In genomic region chr6:44126320-44127149, GRCh38 we compare ENCODE assay signal across 1 cellular context.
TF ChIP-seq lines count a peak whose summit lies in the region.

No MANE protein-coding gene starts in this region.

TF ChIP-seq in K562, 482 proteins besides CTCF, POLR2A, EP300 and RAD21 (continued from another document and continues in another):
- TF ChIP-seq MGA (IDR thresholded peaks at IDR 0.05) = no peak
- TF ChIP-seq U2AF2 (optimal IDR thresholded peaks at IDR 0.05; ENCODE audit: low read depth, low read length) = no peak
- TF ChIP-seq RERE (CRISPR knock-in tag; IDR thresholded peaks at IDR 0.05; ENCODE audit: borderline replicate concordance) = no peak
- TF ChIP-seq HEY1 (CRISPR knock-in tag; IDR thresholded peaks at IDR 0.05; ENCODE audit: borderline replicate concordance) = no peak
- no peak; the same call in 1 of the 2 replicates for TF ChIP-seq CBX1 (IDR thresholded peaks at IDR 0.05; ENCODE audit: low read depth)
- no peak for TF ChIP-seq SRF (CRISPR knock-in tag; IDR thresholded peaks at IDR 0.05)
- TF ChIP-seq SREBF1 (IDR thresholded peaks at IDR 0.05; ENCODE audit: borderline replicate concordance, low read depth, low read length) = no peak
- no peak for TF ChIP-seq EWSR1 (IDR thresholded peaks at IDR 0.05; ENCODE audit: borderline replicate concordance, low read depth, partially characterized antibody)
- TF ChIP-seq SRSF1 (IDR thresholded peaks at IDR 0.05; ENCODE audit: low read depth, low read length) = no peak
- TF ChIP-seq BACH1 (tag; IDR thresholded peaks at IDR 0.05) = no peak
- TF ChIP-seq RCOR1 (IDR thresholded peaks at IDR 0.05; ENCODE audit: borderline replicate concordance in 1 of 2, low read depth in 2 of 2, low read length in 2 of 2) = peak in 1 of 2 experiments; percentile 83; a peak in 2 of 4 replicates
- TF ChIP-seq TAF9B (IDR thresholded peaks at IDR 0.05; ENCODE audit: partially characterized antibody) = no peak
- no peak for TF ChIP-seq HINFP (tag; conservative IDR thresholded peaks at IDR 0.05; ENCODE audit: low read depth)
- peak in 1 of 2 experiments; percentile 58; a peak in 1 of 3 replicates for TF ChIP-seq CBX3 (IDR thresholded peaks at IDR 0.05; ENCODE audit: borderline replicate concordance in 1 of 2, low read length in 2 of 2)
- no peak for TF ChIP-seq ETV1 (tag; conservative IDR thresholded peaks at IDR 0.05; ENCODE audit: low read depth)
- TF ChIP-seq SAP30 (IDR thresholded peaks at IDR 0.05; ENCODE audit: borderline replicate concordance, insufficient read depth, low read depth, low read length, poor library complexity, severe bottlenecking) = peak; percentile 16
- TF ChIP-seq BRF2 (IDR thresholded peaks at IDR 0.05; ENCODE audit: borderline replicate concordance, insufficient read depth, insufficient read length) = no peak
- no peak for TF ChIP-seq ZNF431 (CRISPR knock-in tag; IDR thresholded peaks at IDR 0.05)
- no peak for TF ChIP-seq ELF2 (CRISPR knock-in tag; IDR thresholded peaks at IDR 0.05)
- no peak for TF ChIP-seq POLR3A (IDR thresholded peaks at IDR 0.05; ENCODE audit: borderline replicate concordance, extremely low read depth, insufficient read depth, insufficient read length)
- TF ChIP-seq RAD51 (IDR thresholded peaks at IDR 0.05; ENCODE audit: borderline replicate concordance, low read depth) = no peak
- no peak for TF ChIP-seq PHF20 (IDR thresholded peaks at IDR 0.05; ENCODE audit: partially characterized antibody)
- no peak; the same call in 1 of the 2 replicates for TF ChIP-seq REST (CRISPR knock-in tag; IDR thresholded peaks at IDR 0.05; ENCODE audit: low read depth)
- no peak for TF ChIP-seq KDM4B (IDR thresholded peaks at IDR 0.05; ENCODE audit: borderline replicate concordance in 2 of 2, low read depth in 1 of 2)
- TF ChIP-seq NCOA2 (IDR thresholded peaks at IDR 0.05; ENCODE audit: partially characterized antibody in 2 of 2) = no peak
- no peak for TF ChIP-seq HDGF (IDR thresholded peaks at IDR 0.05)
- no peak for TF ChIP-seq ZBTB12 (CRISPR knock-in tag; IDR thresholded peaks at IDR 0.05)
- TF ChIP-seq ZNF133 (CRISPR knock-in tag; IDR thresholded peaks at IDR 0.05) = no peak
- TF ChIP-seq HMG20B (CRISPR knock-in tag; IDR thresholded peaks at IDR 0.05) = no peak
- TF ChIP-seq ZNF445 (CRISPR knock-in tag; IDR thresholded peaks at IDR 0.05; ENCODE audit: low read depth) = no peak
- no peak for TF ChIP-seq RB1 (IDR thresholded peaks at IDR 0.05; ENCODE audit: low read depth)
- no peak for TF ChIP-seq ZNF586 (CRISPR knock-in tag; conservative IDR thresholded peaks at IDR 0.05)
- 0 out of 2 replicates have a peak, but pooled peaks have one; percentile 16 for TF ChIP-seq CREM (IDR thresholded peaks at IDR 0.05; ENCODE audit: low read depth)
- TF ChIP-seq C11orf30 (IDR thresholded peaks at IDR 0.05; ENCODE audit: low read depth) = no peak
